ENCODE assay signal across 17 cellular contexts in the genomic region with DNA sequence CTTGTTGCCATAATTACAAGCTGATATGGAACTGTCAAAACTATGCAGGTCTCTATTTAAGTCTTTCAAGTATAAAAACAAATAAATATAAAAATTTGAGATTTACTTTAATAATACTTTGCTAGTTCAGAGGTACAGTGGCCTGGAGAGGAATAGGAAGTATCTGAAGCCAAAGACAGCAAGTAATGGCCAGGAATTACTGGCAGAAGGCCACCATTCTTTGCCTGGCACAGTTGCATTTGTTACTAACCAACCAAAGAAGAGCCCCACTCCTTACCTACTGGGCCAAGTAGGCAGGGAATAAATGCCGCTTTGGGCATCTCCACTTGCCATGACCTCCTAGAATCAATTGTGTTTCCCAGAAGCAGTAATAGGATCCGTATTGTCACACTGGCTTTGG. TPM values are rescaled to one million over a fixed set of nuclear protein-coding genes. Genes with fewer than 3 reads are reported as not detected.
DNase-seq lines count a peak whose midpoint lies in the region; ATAC-seq and TF ChIP-seq lines count a peak whose summit lies in the region.
"Had no signal": no experiment of that assay in that cellular context is flagged by ENCODE, and none has a peak within 500 bp of the region (broad histone marks: within the 10 kb centered on the region; RNA-seq: fewer than 3 reads in every experiment).

No MANE protein-coding gene starts in this region.

- DNase-seq in MG63 (peak; percentile 57), astrocyte of the hippocampus (ENCODE audit: low read depth, low spot score) (peak; percentile 21), left lobe of liver (ENCODE audit: low spot score) (peak; percentile 49), renal cortical epithelial cell (ENCODE audit: low read depth) (peak; percentile 24), HEK293T (ENCODE audit: extremely low spot score) (no peak)
- no peak for DNase-seq in activated CD8-positive, alpha-beta T cell treated with anti-CD3 and anti-CD28 coated beads, Interleukin-2, amount 10 ng/mL, durations not matched to agents 7 days and 5 days
- DNase-seq: C1 segment of cervical spinal cord; Calu3; CD4-positive, alpha-beta memory T cell; COR-L47; DMS53; DMS79 treated with DMSO at 0.1 percent for 48 hours; H9; HFFc6 had no signal

- no peaks in the 10 kb centered on the region for H3K36me3 Mint-ChIP-seq in activated CD8-positive, alpha-beta T cell treated with anti-CD3 and anti-CD28 coated beads, Interleukin-2, amount 10 ng/mL, durations not matched to agents 7 days and 5 days (ENCODE audit: low read depth)
- H3K36me3 Mint-ChIP-seq: CD4-positive, alpha-beta memory T cell had no signal

- no peaks in the 10 kb centered on the region for H3K27me3 Mint-ChIP-seq in activated CD8-positive, alpha-beta T cell treated with anti-CD3 and anti-CD28 coated beads, Interleukin-2, amount 10 ng/mL, durations not matched to agents 7 days and 5 days (ENCODE audit: low read depth)
- H3K27me3 Mint-ChIP-seq: CD4-positive, alpha-beta memory T cell had no signal

- no peak overlapping the region for H3K4me3 Mint-ChIP-seq in activated CD8-positive, alpha-beta T cell treated with anti-CD3 and anti-CD28 coated beads, Interleukin-2, amount 10 ng/mL, durations not matched to agents 7 days and 5 days
- H3K4me3 Mint-ChIP-seq: CD4-positive, alpha-beta memory T cell; GM23338; H9; HFFc6 had no signal

- H3K4me1 Mint-ChIP-seq in activated CD8-positive, alpha-beta T cell treated with anti-CD3 and anti-CD28 coated beads, Interleukin-2, amount 10 ng/mL, durations not matched to agents 7 days and 5 days (ENCODE audit: low read depth), result no peaks in the 10 kb centered on the region
- H3K4me1 Mint-ChIP-seq: CD4-positive, alpha-beta memory T cell; GM23338; H9 had no signal

- no peaks in the 10 kb centered on the region for H3K27me3 ChIP-seq in MG63

- H3K4me3 ChIP-seq in MG63, result no peak overlapping the region
- H3K4me3 ChIP-seq: GM23338 had no signal

- no peaks in the 10 kb centered on the region for H3K36me3 ChIP-seq in MG63

- ATAC-seq in left lobe of liver, result peak; percentile 66
- no peak for ATAC-seq in GM21528 (IDR thresholded peaks at IDR 0.05; ENCODE audit: low FRiP score, unreplicated experiment)
- ATAC-seq in activated CD8-positive, alpha-beta T cell treated with anti-CD3 and anti-CD28 coated beads, Interleukin-2, amount 10 ng/mL, durations not matched to agents 7 days and 5 days, result no peak
- ATAC-seq: GM23338, HCT116 had no signal

- no peaks in the 10 kb centered on the region for H3K9me3 Mint-ChIP-seq in activated CD8-positive, alpha-beta T cell treated with anti-CD3 and anti-CD28 coated beads, Interleukin-2, amount 10 ng/mL, durations not matched to agents 7 days and 5 days (ENCODE audit: insufficient read depth)
- H3K9me3 Mint-ChIP-seq: GM23338, H9, HFFc6 had no signal

- H3K27ac Mint-ChIP-seq in activated CD8-positive, alpha-beta T cell treated with anti-CD3 and anti-CD28 coated beads, Interleukin-2, amount 10 ng/mL, durations not matched to agents 7 days and 5 days, result no peak overlapping the region
- H3K27ac Mint-ChIP-seq: CD4-positive, alpha-beta memory T cell; GM23338; H9; HFFc6 had no signal

- POLR2A ChIA-PET in HEK293T (lab: Yijun Ruan, JAX), result no interaction called here
- POLR2A ChIA-PET in activated CD8-positive, alpha-beta T cell treated with anti-CD3 and anti-CD28 coated beads, Interleukin-2, amount 10 ng/mL, durations not matched to agents 7 days and 5 days (lab: Charles Lee), result no interaction called here

- CTCF ChIA-PET in HEK293T (lab: Yijun Ruan, JAX), result no interaction called here
- CTCF ChIA-PET in activated CD8-positive, alpha-beta T cell treated with anti-CD3 and anti-CD28 coated beads, Interleukin-2, amount 10 ng/mL, durations not matched to agents 7 days and 5 days (lab: Charles Lee), result no interaction called here

- no peaks in the 10 kb centered on the region for H3K9me3 ChIP-seq in MG63

TF ChIP-seq in HEK293T, 16 proteins besides CTCF, POLR2A, EP300 and RAD21:
- TF ChIP-seq FOXA1 (IDR thresholded peaks at IDR 0.05) (no peak), BHLHE40 (IDR thresholded peaks at IDR 0.05; ENCODE audit: borderline replicate concordance) (no peak)

RNA-seq across cellular contexts. Expression of a gene that starts 13.8 kb away (rescaled TPM):
- total RNA-seq in MG63 (2014; rRNA removed; shearing (Covaris generic); ENCODE audit: low replicate concordance), result 3.2 and 7.1 TPM in 2 replicates
- total RNA-seq in left lobe of liver, result 0.35 TPM
- 15.9 and 22.1 TPM in 2 replicates for total RNA-seq in renal cortical epithelial cell
- not detected for total RNA-seq in activated CD8-positive, alpha-beta T cell treated with anti-CD3 and anti-CD28 coated beads, Interleukin-2, amount 10 ng/mL, durations not matched to agents 7 days and 5 days
- total RNA-seq: CD4-positive, alpha-beta memory T cell had no signal

Comparison
In these comparisons a context has a peak if more than half of its experiments do, and no peak if none do; other contexts are left out.
1. DNase-seq: peak in MG63 (single experiment), astrocyte of the hippocampus (single experiment), left lobe of liver (single experiment) and renal cortical epithelial cell (single experiment); none in HEK293T (single experiment) and activated CD8-positive, alpha-beta T cell treated with anti-CD3 and anti-CD28 coated beads, Interleukin-2, amount 10 ng/mL, durations not matched to agents 7 days and 5 days (single experiment).